9 cellular contexts compared by ENCODE assay signal in the genomic region with DNA sequence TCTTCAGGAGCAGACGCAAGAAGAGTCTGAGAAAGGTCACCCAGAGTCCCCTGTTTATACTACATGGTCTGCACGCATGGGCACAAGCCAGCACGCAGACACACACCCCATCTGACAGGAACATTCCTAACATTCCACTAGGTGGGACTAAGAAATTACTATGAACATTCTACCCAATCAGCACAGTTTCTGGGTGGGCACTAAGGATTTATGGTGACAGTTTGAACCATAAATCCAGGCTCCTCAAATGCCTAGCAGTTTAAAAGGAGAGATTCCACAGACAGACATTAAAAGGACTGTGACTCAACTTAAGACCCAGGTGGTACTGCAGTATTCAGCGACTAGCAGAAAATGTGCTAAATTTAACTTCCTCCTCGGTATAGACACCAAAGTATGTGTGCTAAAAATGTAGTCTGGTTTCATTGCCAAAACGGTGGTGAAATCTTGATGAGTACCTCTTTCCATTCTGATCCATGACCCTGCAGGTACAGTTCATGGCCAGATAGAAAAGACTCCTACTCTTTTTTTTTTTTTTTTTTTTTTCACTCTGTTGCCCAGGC. TPM values are rescaled to one million over a fixed set of nuclear protein-coding genes. Genes with fewer than 3 reads are reported as not detected.
A peak's percentile ranks its signal among the peaks of the same experiment; 100 is the strongest.
DNase-seq lines count a peak whose midpoint lies in the region; ATAC-seq and TF ChIP-seq lines count a peak whose summit lies in the region.
"Had no signal": no experiment of that assay in that cellular context is flagged by ENCODE, and none has a peak within 500 bp of the region (broad histone marks: within the 10 kb centered on the region; RNA-seq: fewer than 3 reads in every experiment).

No MANE protein-coding gene starts in this region.

- H3K36me3 ChIP-seq in HUES48 (ENCODE audit: control insufficient read depth, insufficient read depth, low read length) (peaks cover 27% of the 10 kb centered on the region), body of pancreas (replicated peaks in 1 of 2; ENCODE audit: insufficient read depth in 1 of 2, low read depth in 2 of 2) (peaks cover 9 to 22% of the 10 kb centered on the region in 2 donors), lower lobe of right lung (peaks cover 32% of the 10 kb centered on the region)

- peak in 1 of 3 donors; percentile 13 for TF ChIP-seq POLR2A in body of pancreas (IDR thresholded peaks at IDR 0.05)

- ATAC-seq in body of pancreas: peak; percentile 90
- peak; percentile 89 to 90 for ATAC-seq in lower lobe of right lung
- ATAC-seq in GM18909 (IDR thresholded peaks at IDR 0.05; ENCODE audit: poor library complexity, unreplicated experiment): no peak
- no peak for ATAC-seq in HG02970 (IDR thresholded peaks at IDR 0.05; ENCODE audit: low FRiP score, unreplicated experiment)

- H3K27ac ChIP-seq in HUES48 (ENCODE audit: low read depth, low read length) (peak overlapping the region; percentile 45), body of pancreas (peak overlapping the region; percentile 22 to 77 (median 60)), lower lobe of right lung (peak overlapping the region; percentile 43)

- 18 to 38% methylated on average over 6 of the region's 6 CpGs for WGBS in body of pancreas, 2 donors

- H3K27me3 ChIP-seq in HUES48 (ENCODE audit: control insufficient read depth, insufficient read depth, low read length) (no peaks in the 10 kb centered on the region), body of pancreas (no peaks in the 10 kb centered on the region), lower lobe of right lung (ENCODE audit: low read depth) (no peaks in the 10 kb centered on the region)

- DNase-seq in AG08396 (ENCODE audit: low spot score) (peak; percentile 85), body of pancreas (peak; percentile 38 to 70 (median 54)), lower lobe of right lung (no peak), NCI-H345 treated with DMSO at 0.1 percent for 48 hours (lab: John Stamatoyannopoulos, UW; ENCODE audit: unreplicated experiment) (no peak)
- DNase-seq in activated naive CD4-positive, alpha-beta T cell treated with anti-CD3 and anti-CD28 coated beads, Interleukin-2, amount 10 ng/mL, durations not matched to agents 7 days and 5 days: no peak

- TF ChIP-seq CTCF in body of pancreas (IDR thresholded peaks at IDR 0.05) (no peak), lower lobe of right lung (IDR thresholded peaks at IDR 0.05) (no peak)

- H3K36me3 Mint-ChIP-seq in activated naive CD4-positive, alpha-beta T cell treated with anti-CD3 and anti-CD28 coated beads, Interleukin-2, amount 10 ng/mL, durations not matched to agents 7 days and 5 days: peaks cover 13% of the 10 kb centered on the region

- intact Hi-C loops in body of pancreas (cut with DNase I): no loop called here
- intact Hi-C loops in lower lobe of right lung (cut with DNase I): no loop called here

- no peaks in the 10 kb centered on the region for H3K9me3 Mint-ChIP-seq in activated naive CD4-positive, alpha-beta T cell treated with anti-CD3 and anti-CD28 coated beads, Interleukin-2, amount 10 ng/mL, durations not matched to agents 7 days and 5 days

- H3K4me1 ChIP-seq in HUES48 (ENCODE audit: control insufficient read depth, insufficient read depth, low read length): peaks cover 11% of the 10 kb centered on the region
- peaks cover 11% of the 10 kb centered on the region for H3K4me1 ChIP-seq in body of pancreas
- peaks cover 17% of the 10 kb centered on the region for H3K4me1 ChIP-seq in lower lobe of right lung

- H3K4me3 ChIP-seq in HUES48 (ENCODE audit: low read depth, low read length): no peak overlapping the region
- H3K4me3 ChIP-seq in body of pancreas: no peak overlapping the region
- H3K4me3 ChIP-seq in lower lobe of right lung: no peak overlapping the region

- CTCF ChIA-PET in activated naive CD4-positive, alpha-beta T cell treated with anti-CD3 and anti-CD28 coated beads, Interleukin-2, amount 10 ng/mL, durations not matched to agents 7 days and 5 days (lab: Charles Lee): no interaction called here

- no peak overlapping the region for H3K27ac Mint-ChIP-seq in activated naive CD4-positive, alpha-beta T cell treated with anti-CD3 and anti-CD28 coated beads, Interleukin-2, amount 10 ng/mL, durations not matched to agents 7 days and 5 days

- H3K9me3 ChIP-seq in HUES48 (ENCODE audit: control insufficient read depth, insufficient read depth, low read length) (no peaks in the 10 kb centered on the region), body of pancreas (no peaks in the 10 kb centered on the region), lower lobe of right lung (no peaks in the 10 kb centered on the region)

- H3K9ac ChIP-seq in HUES48 (ENCODE audit: low read depth, low read length): no peak overlapping the region

- H3K4me3 Mint-ChIP-seq in activated naive CD4-positive, alpha-beta T cell treated with anti-CD3 and anti-CD28 coated beads, Interleukin-2, amount 10 ng/mL, durations not matched to agents 7 days and 5 days: no peak overlapping the region

- no peaks in the 10 kb centered on the region for H3K27me3 Mint-ChIP-seq in activated naive CD4-positive, alpha-beta T cell treated with anti-CD3 and anti-CD28 coated beads, Interleukin-2, amount 10 ng/mL, durations not matched to agents 7 days and 5 days

- H3K4me1 Mint-ChIP-seq in activated naive CD4-positive, alpha-beta T cell treated with anti-CD3 and anti-CD28 coated beads, Interleukin-2, amount 10 ng/mL, durations not matched to agents 7 days and 5 days: no peaks in the 10 kb centered on the region

RNA-seq across cellular contexts. Expression of a gene that starts 16.2 kb away (rescaled TPM):
- total RNA-seq in body of pancreas (10 to 100 TPM; 11.9 to 28.3 TPM), lower lobe of right lung (28.5 TPM)

RNA-seq across cellular contexts. Expression of a gene that starts 25.3 kb away (rescaled TPM):
- 100 to 1,000 TPM in 1 of 2 donors, 10 to 100 TPM in 1; 91.3 to 104 TPM for total RNA-seq in body of pancreas
- 162 TPM for total RNA-seq in lower lobe of right lung

RNA-seq across cellular contexts. Expression of a gene that starts 29.8 kb away (rescaled TPM):
- total RNA-seq in body of pancreas: not detected
- not detected for total RNA-seq in lower lobe of right lung
- total RNA-seq: T-helper 2 cell treated with Interferon-gamma antibody and Interleukin-4, amounts not matched to agents 100 ng/mL and 5 ng/mL, for 36 hours had no signal

Comparison
In these comparisons a context has a peak if more than half of its experiments do, and no peak if none do; other contexts are left out.
1. DNase-seq: peak in AG08396 (single experiment) and body of pancreas (4 of 4); none in lower lobe of right lung (single experiment), NCI-H345 treated with DMSO at 0.1 percent for 48 hours (single experiment) and activated naive CD4-positive, alpha-beta T cell treated with anti-CD3 and anti-CD28 coated beads, Interleukin-2, amount 10 ng/mL, durations not matched to agents 7 days and 5 days (single experiment).
2. ATAC-seq: peak in body of pancreas (single experiment) and lower lobe of right lung (2 of 2); none in GM18909 (single experiment) and HG02970 (single experiment).
3. Peak in every context shown above with its lines, with median percentiles within 50 percentile points of each other: H3K27ac ChIP-seq.